In genomic region chr1:233361876-233362275, GRCh38 we compare ENCODE assay signal across 17 cellular contexts.
"Had no signal": no experiment of that assay in that cellular context is flagged by ENCODE, and none has a peak within 500 bp of the region (broad histone marks: within the 10 kb centered on the region; RNA-seq: fewer than 3 reads in every experiment).

No MANE protein-coding gene starts in this region.

- H3K27me3 ChIP-seq: suprapubic skin had no signal

- H3K9me3 Mint-ChIP-seq: activated CD4-positive, alpha-beta T cell treated with anti-CD3 and anti-CD28 coated beads, Interleukin-2, amount 10 ng/mL, durations not matched to agents 7 days and 5 days; activated naive CD8-positive, alpha-beta T cell treated with anti-CD3 and anti-CD28 coated beads, Interleukin-2, amount 10 ng/mL, durations not matched to agents 7 days and 5 days; central memory CD8-positive, alpha-beta T cell; naive B cell; T-helper 2 cell treated with Interferon-gamma antibody and Interleukin-4, amounts not matched to agents 5 μg/mL and 100 μg/mL, for 36 hours; type B pancreatic cell had no signal

- H3K4me1 ChIP-seq: gastrocnemius medialis, suprapubic skin had no signal

- H3K4me1 Mint-ChIP-seq: brain; central memory CD8-positive, alpha-beta T cell had no signal

- H3K27ac ChIP-seq: coronary artery, gastrocnemius medialis, heart left ventricle, skin epidermis, suprapubic skin had no signal

- H3K4me3 ChIP-seq: coronary artery, gastrocnemius medialis, heart left ventricle, skin epidermis, suprapubic skin had no signal

- DNase-seq: activated CD4-positive, alpha-beta T cell treated with anti-CD3 and anti-CD28 coated beads, Interleukin-2, amount 10 ng/mL, durations not matched to agents 7 days and 5 days; activated naive CD4-positive, alpha-beta T cell; activated naive CD8-positive, alpha-beta T cell treated with anti-CD3 and anti-CD28 coated beads, Interleukin-2, amount 10 ng/mL, durations not matched to agents 7 days and 5 days; effector CD4-positive, alpha-beta T cell; gastrocnemius medialis; heart left ventricle; naive B cell; stimulated activated CD4-positive, alpha-beta T cell treated with anti-CD3 and anti-CD28 coated beads, Interleukin-4, amount 100 ng/mL, for 24 hours; stimulated activated naive CD8-positive, alpha-beta T cell treated with anti-CD3 and anti-CD28 coated beads, Interleukin-15, Interleukin-2, amounts not matched to agents 100 U/mL and 50 U/mL, for 24 hours had no signal

- H3K27ac Mint-ChIP-seq: activated CD4-positive, alpha-beta T cell treated with anti-CD3 and anti-CD28 coated beads, Interleukin-2, amount 10 ng/mL, durations not matched to agents 7 days and 5 days; activated naive CD8-positive, alpha-beta T cell treated with anti-CD3 and anti-CD28 coated beads, Interleukin-2, amount 10 ng/mL, durations not matched to agents 7 days and 5 days; brain; naive B cell; T-helper 2 cell treated with Interferon-gamma antibody and Interleukin-4, amounts not matched to agents 5 μg/mL and 100 μg/mL, for 36 hours; type B pancreatic cell had no signal

- H3K4me3 Mint-ChIP-seq: activated CD4-positive, alpha-beta T cell treated with anti-CD3 and anti-CD28 coated beads, Interleukin-2, amount 10 ng/mL, durations not matched to agents 7 days and 5 days; activated naive CD8-positive, alpha-beta T cell treated with anti-CD3 and anti-CD28 coated beads, Interleukin-2, amount 10 ng/mL, durations not matched to agents 7 days and 5 days; brain; central memory CD8-positive, alpha-beta T cell; naive B cell; T-helper 2 cell treated with Interferon-gamma antibody and Interleukin-4, amounts not matched to agents 5 μg/mL and 100 μg/mL, for 36 hours; type B pancreatic cell had no signal

- H3K27me3 Mint-ChIP-seq: brain, naive B cell had no signal

- H3K9me3 ChIP-seq: gastrocnemius medialis, heart left ventricle, suprapubic skin had no signal

- ATAC-seq: gastrocnemius medialis; heart left ventricle; left lobe of liver; stimulated activated naive CD8-positive, alpha-beta T cell treated with anti-CD3 and anti-CD28 coated beads, Interleukin-15, Interleukin-2, amounts not matched to agents 100 U/mL and 50 U/mL, for 24 hours had no signal

- H3K36me3 Mint-ChIP-seq: activated naive CD8-positive, alpha-beta T cell treated with anti-CD3 and anti-CD28 coated beads, Interleukin-2, amount 10 ng/mL, durations not matched to agents 7 days and 5 days; brain; naive B cell; type B pancreatic cell had no signal

- H3K36me3 ChIP-seq: gastrocnemius medialis, heart left ventricle, suprapubic skin had no signal
